ENCODE assay signal across 8 cellular contexts in the genomic region with DNA sequence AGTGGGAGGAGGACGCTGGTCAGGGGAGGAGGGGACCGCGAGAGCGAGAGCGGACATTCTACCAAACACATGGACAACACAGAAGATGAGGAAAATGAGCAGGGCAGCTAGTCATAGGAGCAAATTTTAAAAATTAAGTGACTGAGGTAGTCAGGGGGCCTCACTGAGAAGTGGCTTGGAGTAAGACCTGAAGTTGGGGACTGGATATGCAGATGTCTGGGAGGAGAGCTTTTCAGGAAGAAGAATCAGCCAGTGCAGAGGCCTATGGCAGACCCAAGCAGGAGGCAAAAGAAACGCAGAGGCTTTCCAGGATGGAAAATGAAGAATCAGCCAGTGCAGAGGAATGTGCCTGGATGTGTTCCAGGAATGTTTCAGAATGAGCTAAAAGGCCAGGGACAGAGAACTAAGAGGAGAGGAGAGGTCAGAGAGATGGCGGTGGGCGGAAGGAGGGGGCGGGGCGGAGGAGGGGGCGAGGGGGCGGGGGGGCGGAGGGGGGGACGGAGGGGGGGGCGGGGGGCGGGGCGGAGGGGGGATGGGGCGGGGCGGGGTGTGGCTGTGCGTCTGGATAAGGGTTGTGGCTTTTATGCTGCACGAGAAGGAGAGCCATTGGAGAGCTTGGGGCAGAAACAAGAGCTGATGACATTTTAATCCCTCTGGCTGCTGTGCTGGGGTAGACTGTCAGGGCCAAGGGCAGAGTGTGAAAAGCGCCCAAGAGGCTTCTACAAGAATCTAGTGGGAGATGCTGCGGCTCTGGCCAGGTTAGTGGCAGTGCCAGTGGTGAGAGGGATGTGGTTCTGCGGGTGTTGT.
DNase-seq lines count a peak whose midpoint lies in the region; ATAC-seq, FAIRE-seq and TF ChIP-seq lines count a peak whose summit lies in the region.

No MANE protein-coding gene starts in this region.

- peak overlapping the region; percentile 56 for H3K4me3 ChIP-seq in CD8-positive, alpha-beta memory T cell (ENCODE audit: low read length)
- peak overlapping the region; percentile 44 to 54 for H3K4me3 ChIP-seq in HCT116 (replicated peaks in 1 of 2; ENCODE audit: low read depth in 1 of 2, low read length in 2 of 2)
- no peak overlapping the region for H3K4me3 ChIP-seq in HepG2 (replicated peaks in 1 of 3; ENCODE audit: insufficient read depth in 1 of 3, low read depth in 2 of 3, low read length in 3 of 3)

- peak in 1 of 5 donors; percentile 46 for DNase-seq in CD8-positive, alpha-beta memory T cell
- peak; percentile 50 for DNase-seq in HCT116 (ENCODE audit: low read depth, low spot score)
- DNase-seq in RKO (ENCODE audit: low spot score): peak; percentile 66
- peak; percentile 27 for DNase-seq in HepG2 (ENCODE audit: low spot score)
- DNase-seq in stimulated activated naive CD8-positive, alpha-beta T cell treated with anti-CD3 and anti-CD28 coated beads, Interleukin-15, Interleukin-2, amounts not matched to agents 100 U/mL and 50 U/mL, for 24 hours: no peak
- no peak for DNase-seq in GM10266 (ENCODE audit: extremely low spot score)

- RAD21 ChIA-PET in HCT116 (lab: Charles Lee; ENCODE audit: low non-redundant PET in 1 of 2, low total read pairs in 2 of 2, uncharacterized antibody in 2 of 2, unreplicated experiment in 2 of 2): interaction anchor here in 1 of 2 experiments (0.6 to 1.0 kb wide), 2 partner anchors 158 to 198 kb away, joined by 3 read pairs; no protein-coding TSS in a partner anchor

- CTCF ChIA-PET in CD8-positive, alpha-beta memory T cell (lab: Charles Lee): interaction anchor here (0.9 to 3.0 kb wide), 3 partner anchors 32 to 198 kb away, joined by 3 to 10 read pairs (median 3); no protein-coding TSS in a partner anchor
- CTCF ChIA-PET in HCT116 (lab: Charles Lee) (interaction anchor here (0.7 to 3.3 kb wide), 14 partner anchors 9 to 407 kb away, joined by 3 to 18 read pairs (median 4); no protein-coding TSS in a partner anchor), HepG2 (lab: Yijun Ruan, JAX; ENCODE audit: low intra/inter-chr PET ratio, low total read pairs) (interaction anchor here (1.4 to 1.6 kb wide), 2 partner anchors 30 to 198 kb away, joined by 9 to 12 read pairs; no protein-coding TSS in a partner anchor)

- H3K4me2 ChIP-seq in HCT116 (ENCODE audit: low read length) (peak overlapping the region; percentile 85), HepG2 (ENCODE audit: low read depth, low read length) (peak overlapping the region; percentile 62)

- H3K9ac ChIP-seq in HCT116 (ENCODE audit: low read length) (peak overlapping the region; percentile 44), HepG2 (ENCODE audit: insufficient read depth, low read depth, low read length) (no peak overlapping the region)

- peak overlapping the region; percentile 44 to 89 (median 75) for H3K4me3 Mint-ChIP-seq in CD8-positive, alpha-beta memory T cell
- peak overlapping the region; percentile 51 for H3K4me3 Mint-ChIP-seq in dendritic cell treated with granulocyte-macrophage colony-stimulating factor and Interleukin-4, amounts not matched to agents 40 ng/mL and 50 ng/mL, for 4 days

- H3K4me1 ChIP-seq in CD8-positive, alpha-beta memory T cell (ENCODE audit: insufficient read depth, low read length): peaks cover 10% of the 10 kb centered on the region
- peaks cover 11 to 27% of the 10 kb centered on the region in 2 experiments for H3K4me1 ChIP-seq in HCT116 (ENCODE audit: control insufficient read depth in 1 of 2, insufficient read depth in 2 of 2, low read length in 2 of 2)
- H3K4me1 ChIP-seq in HepG2 (ENCODE audit: insufficient read depth, low read length): peaks cover 11% of the 10 kb centered on the region; the same call in 1 of the 2 replicates

- POLR2A ChIA-PET in CD8-positive, alpha-beta memory T cell (lab: Charles Lee): no interaction called here
- POLR2A ChIA-PET in HCT116 (lab: Charles Lee) (interaction anchor here (0.6 kb wide), 1 partner anchor 1673 kb away, joined by 3 read pairs; no protein-coding TSS in a partner anchor), HepG2 (lab: Yijun Ruan, JAX) (no interaction called here)

- in situ Hi-C loops in HepG2 (cut with HindIII; ENCODE audit: extremely low pct_ligation_motif_present, low pct_unique_long_range_greater_than_20kb): no loop called here

- no peak for TF ChIP-seq CTCF in HCT116 (IDR thresholded peaks at IDR 0.05 in 2 of 3, conservative IDR thresholded peaks at IDR 0.05 in 1 of 3; ENCODE audit: borderline replicate concordance in 1 of 3, insufficient read depth in 1 of 3, low read depth in 2 of 3, low read length in 2 of 3)
- no peak for TF ChIP-seq CTCF in HepG2 (CRISPR knock-in tag; IDR thresholded peaks at IDR 0.05)
- TF ChIP-seq CTCF in GM10266 (IDR thresholded peaks at IDR 0.05; ENCODE audit: control insufficient read depth, insufficient read depth, low read depth, missing control alignments): no peak

- peaks cover 0 to 3% (median 0%) of the 10 kb centered on the region in 5 donors for H3K9me3 Mint-ChIP-seq in CD8-positive, alpha-beta memory T cell
- no peaks in the 10 kb centered on the region for H3K9me3 Mint-ChIP-seq in dendritic cell treated with granulocyte-macrophage colony-stimulating factor and Interleukin-4, amounts not matched to agents 40 ng/mL and 50 ng/mL, for 4 days

- no peak overlapping the region for H3K27ac ChIP-seq in CD8-positive, alpha-beta memory T cell (ENCODE audit: low read depth, low read length)
- peak overlapping the region; percentile 64 for H3K27ac ChIP-seq in HCT116 (ENCODE audit: low read depth, low read length)
- no peak overlapping the region for H3K27ac ChIP-seq in HepG2 (ENCODE audit: extremely low read length, insufficient read depth, low read length)

- no peak for TF ChIP-seq RAD21 in HCT116 (IDR thresholded peaks at IDR 0.05; ENCODE audit: low read depth)
- TF ChIP-seq RAD21 in HepG2 (CRISPR knock-in tag; IDR thresholded peaks at IDR 0.05): no peak

- no peaks in the 10 kb centered on the region for H3K79me2 ChIP-seq in HCT116 (ENCODE audit: insufficient read depth, low read length)
- H3K79me2 ChIP-seq in HepG2 (ENCODE audit: insufficient read depth, low read length): no peaks in the 10 kb centered on the region

- peak overlapping the region; percentile 94 for H2AFZ ChIP-seq in HCT116 (ENCODE audit: low read depth, low read length, poor library complexity, severe bottlenecking)
- H2AFZ ChIP-seq in HepG2 (ENCODE audit: low read length): no peak overlapping the region

- no peaks in the 10 kb centered on the region for H3K36me3 ChIP-seq in CD8-positive, alpha-beta memory T cell (ENCODE audit: insufficient read depth, low read length)
- H3K36me3 ChIP-seq in HCT116 (ENCODE audit: control insufficient read depth in 1 of 2, insufficient read depth in 2 of 2, low read length in 2 of 2): no peaks in the 10 kb centered on the region
- H3K36me3 ChIP-seq in HepG2 (replicated peaks in 1 of 2; ENCODE audit: control insufficient read depth in 1 of 2, insufficient read depth in 2 of 2, low read length in 2 of 2): no peaks in the 10 kb centered on the region

- H3K9me2 ChIP-seq in HCT116 (ENCODE audit: insufficient read depth): no peaks in the 10 kb centered on the region

- peaks cover 17 to 19% of the 10 kb centered on the region in 2 donors for H3K27me3 Mint-ChIP-seq in CD8-positive, alpha-beta memory T cell
- peaks cover 41% of the 10 kb centered on the region for H3K27me3 Mint-ChIP-seq in dendritic cell treated with granulocyte-macrophage colony-stimulating factor and Interleukin-4, amounts not matched to agents 40 ng/mL and 50 ng/mL, for 4 days

- TF ChIP-seq POLR2A in HCT116 (IDR thresholded peaks at IDR 0.05; ENCODE audit: borderline replicate concordance, extremely low read depth, insufficient read depth, insufficient read length): peak; percentile 34
- no peak for TF ChIP-seq POLR2A in HepG2 (IDR thresholded peaks at IDR 0.05; ENCODE audit: insufficient read depth in 1 of 2, low read depth in 2 of 2, low read length in 2 of 2)

- peaks cover 20 to 21% (median 21%) of the 10 kb centered on the region in 3 donors for H3K4me1 Mint-ChIP-seq in CD8-positive, alpha-beta memory T cell
- peaks cover 27% of the 10 kb centered on the region for H3K4me1 Mint-ChIP-seq in dendritic cell treated with granulocyte-macrophage colony-stimulating factor and Interleukin-4, amounts not matched to agents 40 ng/mL and 50 ng/mL, for 4 days (ENCODE audit: low read depth)

- ATAC-seq in HCT116: peak; percentile 84
- ATAC-seq in HepG2: peak; percentile 14; the same call in 2 of the 3 replicates
- peak; percentile 22 for ATAC-seq in stimulated activated naive CD8-positive, alpha-beta T cell treated with anti-CD3 and anti-CD28 coated beads, Interleukin-15, Interleukin-2, amounts not matched to agents 100 U/mL and 50 U/mL, for 24 hours
- ATAC-seq in GM21576 (IDR thresholded peaks at IDR 0.05; ENCODE audit: unreplicated experiment): no peak

- H3K9me3 ChIP-seq in CD8-positive, alpha-beta memory T cell (ENCODE audit: low read length): no peaks in the 10 kb centered on the region
- H3K9me3 ChIP-seq in HCT116 (ENCODE audit: control insufficient read depth in 1 of 2, insufficient read depth in 1 of 2, low read depth in 1 of 2, low read length in 2 of 2) (no peaks in the 10 kb centered on the region), HepG2 (ENCODE audit: low read length) (no peaks in the 10 kb centered on the region)

- H4K20me1 ChIP-seq in HCT116 (ENCODE audit: insufficient read depth) (no peaks in the 10 kb centered on the region), HepG2 (ENCODE audit: insufficient read depth, low read length) (no peaks in the 10 kb centered on the region)

- FAIRE-seq in HepG2 (lab: Jason Lieb, UNC): no peak

- BruUV-seq in HCT116 (replicated peaks; lab: Mats Ljungman, UMichigan) (no TSS peak), HepG2 (replicated peaks; lab: Mats Ljungman, UMichigan) (no TSS peak)

- H3K27ac Mint-ChIP-seq in CD8-positive, alpha-beta memory T cell: peak overlapping the region in 6 of 8 donors; percentile 52 to 88 (median 78)
- peak overlapping the region; percentile 9 for H3K27ac Mint-ChIP-seq in dendritic cell treated with granulocyte-macrophage colony-stimulating factor and Interleukin-4, amounts not matched to agents 40 ng/mL and 50 ng/mL, for 4 days

- WGBS in HepG2 (ENCODE audit: low lambda C conversion rate): 5% methylated on average over 22 of the region's 24 CpGs

- no peak for TF ChIP-seq EP300 in HepG2 (IDR thresholded peaks at IDR 0.05; ENCODE audit: low read depth in 2 of 2, low read length in 2 of 2)
- no peak for TF ChIP-seq EP300 in HepG2 (CRISPR knock-in tag; IDR thresholded peaks at IDR 0.05; ENCODE audit: borderline replicate concordance)

- no peaks in the 10 kb centered on the region for H3K27me3 ChIP-seq in CD8-positive, alpha-beta memory T cell (ENCODE audit: insufficient read depth, low read length, poor library complexity, severe bottlenecking)
- no peaks in the 10 kb centered on the region for H3K27me3 ChIP-seq in HCT116 (ENCODE audit: insufficient read depth, low read length)
- peaks cover 2 to 4% of the 10 kb centered on the region in 2 experiments; a peak in 2 of 5 replicates for H3K27me3 ChIP-seq in HepG2 (ENCODE audit: control insufficient read depth in 1 of 2, insufficient read depth in 2 of 2, low read length in 2 of 2)

- H3K36me3 Mint-ChIP-seq in CD8-positive, alpha-beta memory T cell: no peaks in the 10 kb centered on the region
- no peaks in the 10 kb centered on the region for H3K36me3 Mint-ChIP-seq in dendritic cell treated with granulocyte-macrophage colony-stimulating factor and Interleukin-4, amounts not matched to agents 40 ng/mL and 50 ng/mL, for 4 days (ENCODE audit: low read depth)

- intact Hi-C loops in HCT116 (cut with micrococcal nuclease) (loop anchor here (1.0 to 5.0 kb wide), 3 partner anchors 29 to 366 kb away; no protein-coding TSS in a partner anchor), HepG2 (cut with micrococcal nuclease; ENCODE audit: unreplicated experiment) (loop anchor here (1.0 to 10.0 kb wide), 2 partner anchors 29 to 111 kb away; no protein-coding TSS in a partner anchor)
- intact Hi-C loops in dendritic cell treated with granulocyte-macrophage colony-stimulating factor and Interleukin-4, amounts not matched to agents 40 ng/mL and 50 ng/mL, for 4 days (cut with micrococcal nuclease): loop anchor here (5.0 kb wide), 1 partner anchor 406 kb away; no protein-coding TSS in a partner anchor

Comparison
In these comparisons a context has a peak if more than half of its experiments do, and no peak if none do; other contexts are left out.
1. DNase-seq: peak in HCT116 (single experiment), RKO (single experiment) and HepG2 (single experiment); none in stimulated activated naive CD8-positive, alpha-beta T cell treated with anti-CD3 and anti-CD28 coated beads, Interleukin-15, Interleukin-2, amounts not matched to agents 100 U/mL and 50 U/mL, for 24 hours (single experiment) and GM10266 (single experiment).
2. H3K4me3 ChIP-seq: peak in CD8-positive, alpha-beta memory T cell (single experiment) and HCT116 (2 of 2); none in HepG2 (0 of 3).